ENCODE assay signal across 7 cellular contexts in genomic region chr5:65928341-65928752, GRCh38.
A peak's percentile ranks its signal among the peaks of the same experiment; 100 is the strongest.
DNase-seq lines count a peak whose midpoint lies in the region; ATAC-seq and TF ChIP-seq lines count a peak whose summit lies in the region.

No MANE protein-coding gene starts in this region.

- peak; percentile 47 for DNase-seq in HCEC 1CT
- DNase-seq in SW480 (ENCODE audit: low spot score): peak; percentile 6
- DNase-seq in foreskin fibroblast: no peak
- no peak for DNase-seq in COR-L47 (lab: John Stamatoyannopoulos, UW)
- no peak for DNase-seq in stimulated activated CD8-positive, alpha-beta memory T cell treated with anti-CD3 and anti-CD28 coated beads, Interleukin-4, amount 100 ng/mL, for 48 hours

- ATAC-seq in HG03045 (IDR thresholded peaks at IDR 0.05; ENCODE audit: unreplicated experiment): no peak

- peak overlapping the region in 7 of 21 experiments; percentile 99 to 100 (median 100) for H3K27ac ChIP-seq in skin epidermis

- TF ChIP-seq CTCF in foreskin fibroblast (IDR thresholded peaks at IDR 0.05; ENCODE audit: low read depth, low read length): no peak

- H3K4me3 ChIP-seq in foreskin fibroblast (ENCODE audit: low read depth in 1 of 2, low read length in 2 of 2) (peak overlapping the region; percentile 78 to 86), skin epidermis (peak overlapping the region; percentile 56 to 98 (median 67))

Comparison
In these comparisons a context has a peak if more than half of its experiments do, and no peak if none do; other contexts are left out.
1. DNase-seq: peak in HCEC 1CT (single experiment) and SW480 (single experiment); none in foreskin fibroblast (0 of 2), COR-L47 (single experiment) and stimulated activated CD8-positive, alpha-beta memory T cell treated with anti-CD3 and anti-CD28 coated beads, Interleukin-4, amount 100 ng/mL, for 48 hours (single experiment).